ENCODE assay signal across 18 cellular contexts in the genomic region with DNA sequence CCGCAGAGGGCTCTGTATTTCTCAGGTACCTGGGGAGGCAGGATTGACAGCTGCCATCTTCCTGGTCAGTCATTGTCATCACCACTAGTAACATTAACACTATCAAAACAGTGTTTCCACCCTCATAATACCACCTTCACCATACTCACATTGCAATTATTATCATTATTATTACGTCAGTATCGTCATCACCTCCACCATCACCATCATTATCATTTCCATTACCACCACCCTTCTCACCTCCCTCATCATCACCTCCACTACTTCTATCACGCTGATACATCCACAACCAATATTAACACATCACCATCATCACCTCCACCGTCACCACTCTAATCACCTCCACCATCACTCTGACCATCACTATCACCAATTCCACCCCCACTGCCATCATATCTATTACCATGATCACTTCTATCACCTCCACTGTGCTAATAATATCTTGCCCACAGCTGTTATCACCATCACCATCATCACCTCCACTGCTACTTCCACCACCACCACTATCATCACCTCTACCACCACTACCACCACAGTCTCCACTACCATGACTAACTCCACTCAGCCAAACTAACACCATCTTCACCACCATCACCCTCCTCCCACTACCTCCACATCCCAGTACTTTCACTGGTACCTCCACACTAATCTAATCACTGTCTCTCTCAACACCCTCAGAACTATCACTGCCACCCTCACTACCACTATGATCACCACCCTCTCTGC.
"Had no signal": no experiment of that assay in that cellular context is flagged by ENCODE, and none has a peak within 500 bp of the region (broad histone marks: within the 10 kb centered on the region; RNA-seq: fewer than 3 reads in every experiment).

No MANE protein-coding gene starts in this region.

- H3K9me3 ChIP-seq: body of pancreas, stomach, suprapubic skin, tibial nerve had no signal

- ATAC-seq: activated CD4-positive, CD25-positive, alpha-beta regulatory T cell treated with anti-CD3 and anti-CD28 coated beads, Interleukin-2, amount 50 U/mL, for 24 hours; body of pancreas; left lobe of liver; naive thymus-derived CD8-positive, alpha-beta T cell; right cardiac atrium had no signal

- H2AFZ ChIP-seq: parathyroid adenoma had no signal

- H3K27ac ChIP-seq: body of pancreas, parathyroid adenoma, stomach, suprapubic skin, tibial nerve had no signal

- H3K79me2 ChIP-seq: parathyroid adenoma had no signal

- FAIRE-seq: endometrium had no signal

- DNase-seq: activated CD4-positive, alpha-beta memory T cell treated with anti-CD3 and anti-CD28 coated beads, Interleukin-2, amount 10 ng/mL, durations not matched to agents 7 days and 5 days; activated CD4-positive, alpha-beta T cell treated with anti-CD3 and anti-CD28 coated beads, Interleukin-2, amount 10 ng/mL, durations not matched to agents 24 days and 14 days; activated naive CD4-positive, alpha-beta T cell treated with Interleukin-2 at 50 U/mL for 16 hours; anterior cingulate cortex; body of pancreas; naive thymus-derived CD8-positive, alpha-beta T cell; nucleus accumbens; right cardiac atrium; stimulated activated CD4-positive, alpha-beta T cell treated with anti-CD3 and anti-CD28 coated beads, Interleukin-12 subunit alpha, Interleukin-12 subunit beta, amount 100 ng/mL, for 4 hours; stimulated activated CD4-positive, alpha-beta T cell treated with anti-CD3 and anti-CD28 coated beads, Interleukin-4, amount 100 ng/mL, for 4 hours; stomach had no signal

- H3K9ac ChIP-seq: parathyroid adenoma had no signal

- H3K36me3 ChIP-seq: stomach, suprapubic skin, tibial nerve had no signal

- H3K4me1 ChIP-seq: body of pancreas, parathyroid adenoma, suprapubic skin had no signal

- H3K27me3 ChIP-seq: body of pancreas, stomach, suprapubic skin, tibial nerve had no signal

- H3K4me3 ChIP-seq: body of pancreas, lung, stomach, suprapubic skin, tibial nerve had no signal
